ENCODE assay signal across 8 cellular contexts in the genomic region with DNA sequence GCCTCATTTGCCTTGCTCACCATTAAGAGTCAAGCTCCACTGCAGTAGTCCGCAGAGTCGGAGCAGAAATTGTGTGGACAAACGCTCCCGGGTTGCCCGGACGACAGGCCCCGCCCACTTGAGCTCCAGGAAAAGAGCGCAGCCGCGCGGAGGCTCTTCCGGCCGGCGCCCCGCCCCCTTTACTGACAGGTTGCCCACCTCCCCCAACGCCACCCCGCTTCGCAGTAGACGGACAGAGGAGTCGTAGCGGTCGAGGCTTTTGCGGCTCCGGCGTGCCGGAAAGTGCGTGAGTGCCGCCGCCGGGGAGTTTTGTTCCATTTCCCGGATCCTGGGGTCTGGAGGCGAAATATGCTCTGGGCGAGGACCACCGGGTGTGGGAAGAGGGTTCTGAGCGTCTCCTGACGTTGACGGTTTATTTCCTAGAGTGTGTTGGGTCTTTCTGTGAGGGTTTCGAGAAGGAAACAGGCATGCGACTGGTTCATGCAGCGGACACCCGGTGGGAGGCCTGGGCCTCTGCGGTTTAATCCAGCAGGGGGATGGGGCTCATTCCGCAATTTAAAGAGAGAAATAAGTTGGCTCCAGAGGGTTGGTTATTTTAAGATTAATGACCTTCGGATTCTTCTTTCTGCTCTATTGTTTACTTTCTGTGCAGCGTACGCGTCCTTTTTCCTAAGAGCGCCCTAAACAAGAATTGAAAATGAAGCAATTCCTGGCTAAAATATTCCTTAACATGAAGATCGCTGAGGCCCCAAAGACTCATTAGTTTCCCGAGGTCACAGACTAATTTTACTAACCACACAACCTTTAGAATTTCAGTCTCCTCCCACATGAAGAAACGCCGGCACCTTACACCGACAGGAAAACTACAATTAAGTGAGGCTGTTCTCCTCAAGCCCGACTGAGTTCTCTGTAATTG. TPM values are rescaled to one million over a fixed set of nuclear protein-coding genes. Genes with fewer than 3 reads are reported as not detected.
DNase-seq lines count a peak whose midpoint lies in the region; ATAC-seq and TF ChIP-seq lines count a peak whose summit lies in the region.

A gene with protein sequence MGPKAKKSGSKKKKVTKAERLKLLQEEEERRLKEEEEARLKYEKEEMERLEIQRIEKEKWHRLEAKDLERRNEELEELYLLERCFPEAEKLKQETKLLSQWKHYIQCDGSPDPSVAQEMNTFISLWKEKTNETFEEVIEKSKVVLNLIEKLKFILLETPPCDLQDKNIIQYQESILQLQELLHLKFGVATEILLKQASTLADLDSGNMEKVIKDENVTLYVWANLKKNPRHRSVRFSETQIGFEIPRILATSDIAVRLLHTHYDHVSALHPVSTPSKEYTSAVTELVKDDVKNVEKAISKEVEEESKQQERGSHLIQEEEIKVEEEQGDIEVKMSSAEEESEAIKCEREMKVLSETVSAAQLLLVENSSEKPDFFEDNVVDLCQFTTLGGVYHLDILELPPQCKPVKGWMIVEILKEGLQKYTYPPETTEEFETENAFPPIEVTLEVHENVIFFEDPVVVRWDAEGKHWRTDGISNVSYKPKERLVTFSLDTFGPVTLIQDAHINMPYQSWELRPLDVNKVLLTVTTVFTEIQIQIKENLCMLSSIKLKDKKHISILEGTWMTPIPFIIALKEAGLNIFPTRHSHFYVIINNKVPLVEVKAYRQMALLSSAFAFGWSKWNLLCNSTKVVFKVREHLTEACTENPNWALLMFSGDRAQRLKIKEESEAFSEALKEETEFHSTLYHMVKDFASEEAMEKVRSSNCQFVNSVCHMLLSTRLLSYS (minus strand): TSS at position 105 of the 916 bp plus-strand sequence. CDS start 82 bp downstream, at position 23.
A gene with protein sequence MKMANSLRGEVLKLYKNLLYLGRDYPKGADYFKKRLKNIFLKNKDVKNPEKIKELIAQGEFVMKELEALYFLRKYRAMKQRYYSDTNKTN (plus strand): TSS at position 182 of the 916 bp plus-strand sequence. CDS start 8,720 bp downstream, outside the sequence.

- H3K27ac ChIP-seq in upper lobe of left lung = peak within 1 kb of the TSS; percentile 90 to 94 (median 93)

- 0 to 1% methylated on average over 28 to 52 of the region's 54 CpGs for WGBS in upper lobe of left lung, 2 donors

- intact Hi-C loops in left cardiac atrium (cut with DNase I) (no loop called here), posterior cingulate gyrus (cut with DNase I) (loop anchor here (5.0 kb wide), 1 partner anchor 57 kb away; a partner anchor contains a TSS)

- H3K4me3 ChIP-seq in upper lobe of left lung = peak within 1 kb of the TSS; percentile 21 to 86 (median 62)

- no peaks in the 10 kb centered on the region for H3K36me3 ChIP-seq in upper lobe of left lung

- H3K4me1 ChIP-seq in upper lobe of left lung = peaks cover 7 to 13% (median 8%) of the 10 kb centered on the region in 4 donors

- no peaks in the 10 kb centered on the region for H3K27me3 ChIP-seq in upper lobe of left lung

- ATAC-seq in HG02884 (IDR thresholded peaks at IDR 0.05; ENCODE audit: unreplicated experiment) (peak; percentile 91), left cardiac atrium (peak; percentile 99), upper lobe of left lung (ENCODE audit: low FRiP score in 2 of 2) (peak; percentile 99 to 100)

- TF ChIP-seq EP300 in upper lobe of left lung (IDR thresholded peaks at IDR 0.05) = peak in 2 of 4 donors; percentile 27 to 56

- DNase-seq in NCI-H146 treated with DMSO at 0.1 percent for 48 hours (lab: John Stamatoyannopoulos, UW; ENCODE audit: unreplicated experiment) (peak; percentile 96), T-helper 1 cell (peak; percentile 92 to 96 (median 94)), amniotic stem cell (lab: John Stamatoyannopoulos, UW) (peak; percentile 94), left cardiac atrium (peak; percentile 100), posterior cingulate gyrus (peak; percentile 88 to 99 (median 94)), upper lobe of left lung (peak; percentile 98 to 100)

- peak in 2 of 6 experiments; percentile 20 to 33 for TF ChIP-seq CTCF in upper lobe of left lung (IDR thresholded peaks at IDR 0.05)

- H3K9me3 ChIP-seq in upper lobe of left lung = no peaks in the 10 kb centered on the region

- peak; percentile 77 for TF ChIP-seq POLR2A in GM15510 (IDR thresholded peaks at IDR 0.05; ENCODE audit: borderline replicate concordance, extremely low read depth, insufficient read length)
- TF ChIP-seq POLR2A in upper lobe of left lung (IDR thresholded peaks at IDR 0.05) = peak in 3 of 4 donors; percentile 79 to 87 (median 82)

RNA-seq across cellular contexts. Expression of the first gene that starts in this region (rescaled TPM):
- total RNA-seq in left cardiac atrium (1 to 10 TPM in 1 of 2 donors, under 1 TPM in 1; 0.94 to 1.3 TPM), upper lobe of left lung (10 to 100 TPM in 1 of 6 donors, 1 to 10 TPM in 4, under 1 TPM in 1; 0.72 to 22.3 (median 4.1) TPM)

RNA-seq across cellular contexts. Expression of the second gene that starts in this region (rescaled TPM):
- total RNA-seq in left cardiac atrium = 10 to 100 TPM; 41.0 to 45.0 TPM
- total RNA-seq in upper lobe of left lung = 10 to 100 TPM in 5 of 6 donors, 1 to 10 TPM in 1; 5.2 to 48.4 (median 20.5) TPM

Comparison
In these comparisons a context has a peak if more than half of its experiments do, and no peak if none do; other contexts are left out.
1. Peak in every context shown above with its lines: DNase-seq, ATAC-seq, H3K4me3 ChIP-seq and H3K27ac ChIP-seq.